9 cellular contexts compared by ENCODE assay signal in the genomic region with DNA sequence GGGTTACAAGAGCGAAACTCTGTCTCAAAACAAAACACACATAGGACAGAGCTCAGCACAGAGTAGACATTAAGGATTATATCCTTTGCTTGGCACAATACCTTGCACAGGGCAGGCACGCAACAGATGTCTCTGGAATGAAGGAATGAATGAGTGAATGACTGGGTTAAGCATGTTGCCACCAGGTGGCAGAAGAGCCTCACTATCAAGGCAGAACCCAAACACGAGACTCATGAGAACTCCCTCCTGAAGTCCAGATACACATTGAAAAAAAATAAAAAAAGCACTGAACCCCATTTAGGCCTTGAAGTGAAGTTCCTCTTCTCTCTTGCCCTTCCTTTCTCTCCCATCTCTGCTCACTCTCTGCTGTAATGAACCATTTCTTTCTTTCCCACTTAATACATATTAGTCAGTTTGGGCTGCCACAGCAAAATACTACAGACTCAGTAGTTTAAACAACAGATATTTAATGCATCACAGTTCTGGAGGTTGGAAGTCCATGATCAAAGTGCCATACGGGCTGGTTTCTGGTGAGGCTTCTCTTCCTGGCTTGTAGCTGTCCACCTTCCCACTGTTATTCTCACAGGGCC. TPM values are rescaled to one million over a fixed set of nuclear protein-coding genes. Genes with fewer than 3 reads are reported as not detected.
DNase-seq lines count a peak whose midpoint lies in the region; ATAC-seq and TF ChIP-seq lines count a peak whose summit lies in the region.
"Had no signal": no experiment of that assay in that cellular context is flagged by ENCODE, and none has a peak within 500 bp of the region (broad histone marks: within the 10 kb centered on the region; RNA-seq: fewer than 3 reads in every experiment).

No MANE protein-coding gene starts in this region.

- DNase-seq in G401 (ENCODE audit: low spot score), result peak; percentile 88
- DNase-seq in H7, result peak; percentile 60
- DNase-seq in MV-4-11 (lab: John Stamatoyannopoulos, UW), result peak; percentile 88
- peak; percentile 79 for DNase-seq in SW480 (ENCODE audit: low spot score)
- peak; percentile 93 for DNase-seq in adipocyte (ENCODE audit: low read depth)
- DNase-seq in right cardiac atrium, result peak; percentile 75 to 88 (median 76)
- peak; percentile 81 for DNase-seq in sigmoid colon
- DNase-seq in cortex of kidney (lab: John Stamatoyannopoulos, UW), result no peak

- intact Hi-C loops in right cardiac atrium (cut with DNase I), result loop anchor here (2.0 to 10.0 kb wide), 4 partner anchors 155 to 455 kb away; no protein-coding TSS in a partner anchor
- intact Hi-C loops in sigmoid colon (cut with DNase I), result loop anchor here (1.0 to 5.0 kb wide), 4 partner anchors 153 to 454 kb away; no protein-coding TSS in a partner anchor

- in situ Hi-C loops in G401 (cut with HindIII; ENCODE audit: low sequenced_read_pairs), result no loop called here

- no peak overlapping the region for H3K27ac ChIP-seq in right cardiac atrium (ENCODE audit: low read length)
- no peak overlapping the region for H3K27ac ChIP-seq in sigmoid colon

- no peaks in the 10 kb centered on the region for H3K4me1 ChIP-seq in adipocyte (ENCODE audit: control insufficient read depth, insufficient read depth, low read length)
- no peaks in the 10 kb centered on the region for H3K4me1 ChIP-seq in right cardiac atrium (ENCODE audit: control insufficient read depth, insufficient read depth, low read length)
- no peaks in the 10 kb centered on the region for H3K4me1 ChIP-seq in sigmoid colon

- peak; percentile 83 to 88 for ATAC-seq in right cardiac atrium

- 36% methylated on average over 4 of the region's 4 CpGs for WGBS in right cardiac atrium
- WGBS in sigmoid colon, 2 donors, result 35 to 44% methylated on average over 4 of the region's 4 CpGs

- H3K27me3 ChIP-seq in H7 (ENCODE audit: control insufficient read depth, insufficient read depth, low read length), result no peaks in the 10 kb centered on the region
- H3K27me3 ChIP-seq in adipocyte (replicated peaks; ENCODE audit: control insufficient read depth, insufficient read depth, low read length), result no peaks in the 10 kb centered on the region
- no peaks in the 10 kb centered on the region for H3K27me3 ChIP-seq in right cardiac atrium (ENCODE audit: control insufficient read depth, insufficient read depth)
- H3K27me3 ChIP-seq in sigmoid colon, result no peaks in the 10 kb centered on the region

- no peak for TF ChIP-seq EP300 in sigmoid colon (IDR thresholded peaks at IDR 0.05)

- H3K4me3 ChIP-seq in H7 (ENCODE audit: insufficient read depth, low read depth, low read length) (no peak overlapping the region), adipocyte (ENCODE audit: low read length) (no peak overlapping the region), right cardiac atrium (ENCODE audit: low read length) (no peak overlapping the region), sigmoid colon (no peak overlapping the region)
- H3K4me3 ChIP-seq: skin epidermis had no signal

- no peak overlapping the region for H3K9ac ChIP-seq in adipocyte (ENCODE audit: low read length)

- no peak for TF ChIP-seq POLR2A in sigmoid colon (IDR thresholded peaks at IDR 0.05)

- H3K36me3 ChIP-seq in H7 (replicated peaks; ENCODE audit: control insufficient read depth, insufficient read depth, low read length), result no peaks in the 10 kb centered on the region
- no peaks in the 10 kb centered on the region for H3K36me3 ChIP-seq in adipocyte (ENCODE audit: control insufficient read depth, insufficient read depth, low read length, severe bottlenecking)
- H3K36me3 ChIP-seq in sigmoid colon, result no peaks in the 10 kb centered on the region

- TF ChIP-seq CTCF in sigmoid colon (IDR thresholded peaks at IDR 0.05), result peak; percentile 83 to 93 (median 86)

- H3K9me3 ChIP-seq in adipocyte (ENCODE audit: control insufficient read depth, low read length) (no peaks in the 10 kb centered on the region), right cardiac atrium (ENCODE audit: control insufficient read depth, low read length) (no peaks in the 10 kb centered on the region), sigmoid colon (no peaks in the 10 kb centered on the region)

RNA-seq across cellular contexts. Expression of a gene that starts 26.6 kb away (rescaled TPM):
- total RNA-seq in G401 (2014; rRNA removed; shearing (Covaris generic)), result 121 and 165 TPM in 2 replicates
- total RNA-seq in H7 (2014; rRNA removed; shearing (Covaris generic)), result 98.7 and 134 TPM in 2 replicates
- 10 to 100 TPM; 38.1 to 57.0 (median 48.4) TPM for total RNA-seq in right cardiac atrium
- polyA plus RNA-seq in right cardiac atrium, result 36.8 TPM
- total RNA-seq in sigmoid colon, result 10 to 100 TPM; 58.5 to 77.3 (median 69.1) TPM
- polyA plus RNA-seq in sigmoid colon, result 10 to 100 TPM; 39.6 to 58.6 (median 41.4) TPM
